ENCODE assay signal across 8 cellular contexts in the genomic region with DNA sequence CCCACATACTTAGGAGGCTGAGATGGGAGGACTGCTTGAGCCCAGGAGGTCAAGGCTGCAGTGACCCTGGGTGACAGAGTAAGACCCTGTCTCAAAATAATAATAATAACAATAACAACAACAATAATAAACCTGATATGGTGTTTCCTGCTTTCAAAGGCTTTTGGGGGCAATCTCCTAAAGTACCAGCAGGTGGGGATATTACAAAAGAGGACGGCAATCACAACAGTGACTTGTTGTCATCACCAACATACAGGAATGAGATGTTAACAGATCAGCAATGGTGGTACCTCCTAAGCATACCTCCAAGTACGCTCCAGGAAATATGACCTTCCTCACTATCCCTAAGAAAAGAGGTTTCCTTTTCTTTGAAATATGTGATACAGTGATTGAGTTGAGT.
A peak's percentile ranks its signal among the peaks of the same experiment; 100 is the strongest.
DNase-seq lines count a peak whose midpoint lies in the region; ATAC-seq and TF ChIP-seq lines count a peak whose summit lies in the region.

No MANE protein-coding gene starts in this region.

- peak; percentile 63 for TF ChIP-seq CTCF in AG10803 (conservative IDR thresholded peaks at IDR 0.05; ENCODE audit: low read length)

- no peak overlapping the region for H3K4me3 ChIP-seq in AG10803 (ENCODE audit: low read length)

- DNase-seq in AG10803 (ENCODE audit: low read depth) (peak; percentile 18), NCI-H82 (lab: John Stamatoyannopoulos, UW) (peak; percentile 77), epidermal melanocyte (ENCODE audit: insufficient read length, low spot score) (peak; percentile 26), pons (ENCODE audit: low spot score) (peak; percentile 41), GOT3 (lab: John Stamatoyannopoulos, UW) (no peak), NCI-H2196 treated with DMSO at 0.1 percent for 48 hours (lab: John Stamatoyannopoulos, UW; ENCODE audit: unreplicated experiment) (no peak)

- ATAC-seq in GM18505 (IDR thresholded peaks at IDR 0.05; ENCODE audit: unreplicated experiment) (peak; percentile 88), HG02943 (IDR thresholded peaks at IDR 0.05; ENCODE audit: low read depth, unreplicated experiment) (peak; percentile 74)

- TF ChIP-seq POLR2A in GM18505 (IDR thresholded peaks at IDR 0.05; ENCODE audit: borderline replicate concordance, extremely low read depth, insufficient read depth, insufficient read length): no peak

Comparison
In these comparisons a context has a peak if more than half of its experiments do, and no peak if none do; other contexts are left out.
1. DNase-seq: peak in AG10803 (single experiment), NCI-H82 (single experiment), epidermal melanocyte (single experiment) and pons (single experiment); none in GOT3 (single experiment) and NCI-H2196 treated with DMSO at 0.1 percent for 48 hours (single experiment).